8 cellular contexts compared by ENCODE assay signal in genomic region chr1:223711838-223712183, GRCh38. TPM values are rescaled to one million over a fixed set of nuclear protein-coding genes. Genes with fewer than 3 reads are reported as not detected.
A peak's percentile ranks its signal among the peaks of the same experiment; 100 is the strongest.
DNase-seq lines count a peak whose midpoint lies in the region; ATAC-seq and TF ChIP-seq lines count a peak whose summit lies in the region.

No MANE protein-coding gene starts in this region.

- H3K27ac Mint-ChIP-seq in activated naive CD8-positive, alpha-beta T cell treated with anti-CD3 and anti-CD28 coated beads, Interleukin-2, amount 10 ng/mL, durations not matched to agents 7 days and 5 days, result peak overlapping the region; percentile 53
- no peak overlapping the region for H3K27ac Mint-ChIP-seq in stimulated activated naive B cell treated with anti-CD40 and anti-IgM and Interleukin-4, amounts not matched to agents 10 μg/mL and 1 μg/mL and 100 μg/mL, for 72 hours

- H3K27ac ChIP-seq in HL-60 (replicated peaks), result no peak overlapping the region

- H3K4me3 ChIP-seq in HL-60 (replicated peaks; ENCODE audit: insufficient read depth, low read length) (peak overlapping the region; percentile 77; the same call in 1 of the 2 replicates), iPS-18c (ENCODE audit: insufficient read depth, low read depth, low read length) (peak overlapping the region; percentile 75)

- H3K9me3 ChIP-seq in iPS-18c (ENCODE audit: control insufficient read depth, insufficient read depth, low read length), result peaks cover 3% of the 10 kb centered on the region

- TF ChIP-seq CTCF in HL-60 (IDR thresholded peaks at IDR 0.05; ENCODE audit: insufficient read depth, low read length), result no peak

- H3K4me1 Mint-ChIP-seq in activated naive CD8-positive, alpha-beta T cell treated with anti-CD3 and anti-CD28 coated beads, Interleukin-2, amount 10 ng/mL, durations not matched to agents 7 days and 5 days, result peaks cover 44% of the 10 kb centered on the region
- H3K4me1 Mint-ChIP-seq in stimulated activated naive B cell treated with anti-CD40 and anti-IgM and Interleukin-4, amounts not matched to agents 10 μg/mL and 1 μg/mL and 100 μg/mL, for 72 hours, result peaks cover 32 to 46% of the 10 kb centered on the region in 2 donors

- H3K9me3 Mint-ChIP-seq in activated naive CD8-positive, alpha-beta T cell treated with anti-CD3 and anti-CD28 coated beads, Interleukin-2, amount 10 ng/mL, durations not matched to agents 7 days and 5 days, result no peaks in the 10 kb centered on the region
- no peaks in the 10 kb centered on the region for H3K9me3 Mint-ChIP-seq in stimulated activated naive B cell treated with anti-CD40 and anti-IgM and Interleukin-4, amounts not matched to agents 10 μg/mL and 1 μg/mL and 100 μg/mL, for 72 hours

- H3K4me3 Mint-ChIP-seq in activated naive CD8-positive, alpha-beta T cell treated with anti-CD3 and anti-CD28 coated beads, Interleukin-2, amount 10 ng/mL, durations not matched to agents 7 days and 5 days, result peak overlapping the region; percentile 39
- H3K4me3 Mint-ChIP-seq in stimulated activated naive B cell treated with anti-CD40 and anti-IgM and Interleukin-4, amounts not matched to agents 10 μg/mL and 1 μg/mL and 100 μg/mL, for 72 hours, result peak overlapping the region; percentile 50 to 64

- POLR2A ChIA-PET in activated naive CD8-positive, alpha-beta T cell treated with anti-CD3 and anti-CD28 coated beads, Interleukin-2, amount 10 ng/mL, durations not matched to agents 7 days and 5 days (lab: Charles Lee), result interaction anchor here (0.6 to 3.0 kb wide), 4 partner anchors 11 to 75 kb away, joined by 3 to 15 read pairs (median 4); no protein-coding TSS in a partner anchor

- no peak for ATAC-seq in activated naive CD8-positive, alpha-beta T cell treated with anti-CD3 and anti-CD28 coated beads, Interleukin-2, amount 10 ng/mL, durations not matched to agents 7 days and 5 days (ENCODE audit: low read depth)
- ATAC-seq in stimulated activated naive B cell treated with anti-CD40 and anti-IgM and Interleukin-4, amounts not matched to agents 10 μg/mL and 1 μg/mL and 100 μg/mL, for 72 hours (replicated peaks), result peak in 1 of 2 donors; percentile 12
- no peak for ATAC-seq in GM19452 (IDR thresholded peaks at IDR 0.05; ENCODE audit: unreplicated experiment)

- DNase-seq in HL-60 (ENCODE audit: low read depth in 1 of 2, low spot score in 1 of 2) (no peak), D341Med (ENCODE audit: low spot score) (no peak), NCI-H345 (lab: John Stamatoyannopoulos, UW) (no peak)
- DNase-seq in activated naive CD8-positive, alpha-beta T cell treated with anti-CD3 and anti-CD28 coated beads, Interleukin-2, amount 10 ng/mL, durations not matched to agents 7 days and 5 days, result no peak
- DNase-seq in stimulated activated naive B cell treated with anti-CD40 and anti-IgM and Interleukin-4, amounts not matched to agents 10 μg/mL and 1 μg/mL and 100 μg/mL, for 72 hours, result no peak
- no peak for DNase-seq in activated CD4-positive, CD25-positive, alpha-beta regulatory T cell (lab: John Stamatoyannopoulos, UW)

- peaks cover 3% of the 10 kb centered on the region for H3K27me3 ChIP-seq in HL-60 (ENCODE audit: insufficient read depth, poor library complexity, severe bottlenecking)

- H3K27me3 Mint-ChIP-seq in activated naive CD8-positive, alpha-beta T cell treated with anti-CD3 and anti-CD28 coated beads, Interleukin-2, amount 10 ng/mL, durations not matched to agents 7 days and 5 days, result peaks cover 3% of the 10 kb centered on the region
- peaks cover 5 to 16% of the 10 kb centered on the region in 2 donors for H3K27me3 Mint-ChIP-seq in stimulated activated naive B cell treated with anti-CD40 and anti-IgM and Interleukin-4, amounts not matched to agents 10 μg/mL and 1 μg/mL and 100 μg/mL, for 72 hours

- H3K36me3 Mint-ChIP-seq in activated naive CD8-positive, alpha-beta T cell treated with anti-CD3 and anti-CD28 coated beads, Interleukin-2, amount 10 ng/mL, durations not matched to agents 7 days and 5 days, result peaks cover 8% of the 10 kb centered on the region
- no peaks in the 10 kb centered on the region for H3K36me3 Mint-ChIP-seq in stimulated activated naive B cell treated with anti-CD40 and anti-IgM and Interleukin-4, amounts not matched to agents 10 μg/mL and 1 μg/mL and 100 μg/mL, for 72 hours

RNA-seq across cellular contexts. Expression of gene CAPN2, which starts 0.5 kb away (rescaled TPM):
- total RNA-seq in activated naive CD8-positive, alpha-beta T cell treated with anti-CD3 and anti-CD28 coated beads, Interleukin-2, amount 10 ng/mL, durations not matched to agents 7 days and 5 days, result 100 to 1,000 TPM; 169 to 177 TPM

RNA-seq across cellular contexts. Expression of gene CAPN8, which starts 46.3 kb away (rescaled TPM):
- total RNA-seq in activated naive CD8-positive, alpha-beta T cell treated with anti-CD3 and anti-CD28 coated beads, Interleukin-2, amount 10 ng/mL, durations not matched to agents 7 days and 5 days, result under 1 TPM in 1 of 2 experiments, not detected in 1; 0.28 TPM
